ENCODE assay signal across 1 cellular context in genomic region chr3:143139786-143140185, GRCh38.
TF ChIP-seq lines count a peak whose summit lies in the region.

No MANE protein-coding gene starts in this region.

TF ChIP-seq in K562, 482 proteins besides CTCF, POLR2A, EP300 and RAD21 (continued from another document):
- TF ChIP-seq MBD1 (CRISPR knock-in tag; IDR thresholded peaks at IDR 0.05) (no peak), STAT6 (CRISPR knock-in tag; IDR thresholded peaks at IDR 0.05) (no peak), U2AF2 (optimal IDR thresholded peaks at IDR 0.05; ENCODE audit: low read depth, low read length) (no peak), POLR2AphosphoS5 (IDR thresholded peaks at IDR 0.05; ENCODE audit: control insufficient read depth, insufficient read depth, low read depth, low read length) (no peak), PHF21A (IDR thresholded peaks at IDR 0.05; ENCODE audit: borderline replicate concordance, low read depth) (no peak), HNRNPH1 (optimal IDR thresholded peaks at IDR 0.05; ENCODE audit: low read depth, low read length) (no peak), PHB (CRISPR knock-in tag; IDR thresholded peaks at IDR 0.05) (no peak), UBTF (IDR thresholded peaks at IDR 0.05; ENCODE audit: borderline replicate concordance in 1 of 2, low read depth in 2 of 2, low read length in 2 of 2) (no peak)
TF ChIP-seq in K562: peak in this region for 2.
